1 cellular context compared by ENCODE assay signal in the genomic region with DNA sequence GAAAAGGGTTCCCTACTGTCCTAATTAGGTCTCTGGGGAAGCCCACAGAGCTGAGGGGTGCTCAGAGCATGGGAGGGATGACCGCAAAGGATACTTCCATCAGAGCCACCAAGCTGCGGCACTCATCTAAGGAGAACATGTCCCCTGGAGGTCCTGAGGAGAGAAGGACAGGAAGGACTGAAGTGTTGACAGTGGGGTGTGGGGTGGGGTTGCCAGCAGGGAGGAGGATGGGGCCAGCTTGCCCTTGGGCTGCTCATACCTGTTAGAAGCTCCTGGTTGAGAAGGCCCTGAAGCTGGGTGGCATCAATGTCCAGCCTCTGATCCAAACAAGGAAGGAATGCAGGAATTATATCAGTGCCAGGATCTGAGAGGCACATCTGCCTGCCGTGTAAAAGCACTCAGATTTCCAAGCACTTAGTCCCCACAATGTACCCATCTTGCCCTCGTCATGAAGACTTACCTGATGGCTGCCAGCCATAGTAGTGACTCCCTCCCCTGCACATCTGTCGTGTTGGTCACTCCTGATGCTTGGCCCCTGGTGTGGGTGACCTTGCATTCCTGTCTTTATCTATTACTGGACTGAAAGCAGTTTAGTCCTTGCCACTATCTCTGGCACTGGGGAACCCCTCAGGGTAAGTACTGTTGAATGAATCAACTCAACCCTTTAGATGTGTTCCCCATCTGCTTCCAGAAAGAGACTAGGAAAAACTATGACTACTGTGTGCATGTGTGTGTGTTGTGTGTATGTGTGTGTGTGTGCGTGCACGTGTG.
TF ChIP-seq lines count a peak whose summit lies in the region.

No MANE protein-coding gene starts in this region.

TF ChIP-seq in HepG2, 621 proteins besides CTCF, POLR2A, EP300 and RAD21:
- TF ChIP-seq NR3C1 (CRISPR knock-in tag; IDR thresholded peaks at IDR 0.05), result no peak
- TF ChIP-seq, protein P1, sequence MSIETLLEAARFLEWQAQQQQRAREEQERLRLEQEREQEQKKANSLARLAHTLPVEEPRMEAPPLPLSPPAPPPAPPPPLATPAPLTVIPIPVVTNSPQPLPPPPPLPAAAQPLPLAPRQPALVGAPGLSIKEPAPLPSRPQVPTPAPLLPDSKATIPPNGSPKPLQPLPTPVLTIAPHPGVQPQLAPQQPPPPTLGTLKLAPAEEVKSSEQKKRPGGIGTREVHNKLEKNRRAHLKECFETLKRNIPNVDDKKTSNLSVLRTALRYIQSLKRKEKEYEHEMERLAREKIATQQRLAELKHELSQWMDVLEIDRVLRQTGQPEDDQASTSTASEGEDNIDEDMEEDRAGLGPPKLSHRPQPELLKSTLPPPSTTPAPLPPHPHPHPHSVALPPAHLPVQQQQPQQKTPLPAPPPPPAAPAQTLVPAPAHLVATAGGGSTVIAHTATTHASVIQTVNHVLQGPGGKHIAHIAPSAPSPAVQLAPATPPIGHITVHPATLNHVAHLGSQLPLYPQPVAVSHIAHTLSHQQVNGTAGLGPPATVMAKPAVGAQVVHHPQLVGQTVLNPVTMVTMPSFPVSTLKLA (IDR thresholded peaks at IDR 0.05), result peak; percentile 20; the same call in 1 of the 2 replicates
